Comparison of ENCODE assay signal across 23 cellular contexts in the genomic region with DNA sequence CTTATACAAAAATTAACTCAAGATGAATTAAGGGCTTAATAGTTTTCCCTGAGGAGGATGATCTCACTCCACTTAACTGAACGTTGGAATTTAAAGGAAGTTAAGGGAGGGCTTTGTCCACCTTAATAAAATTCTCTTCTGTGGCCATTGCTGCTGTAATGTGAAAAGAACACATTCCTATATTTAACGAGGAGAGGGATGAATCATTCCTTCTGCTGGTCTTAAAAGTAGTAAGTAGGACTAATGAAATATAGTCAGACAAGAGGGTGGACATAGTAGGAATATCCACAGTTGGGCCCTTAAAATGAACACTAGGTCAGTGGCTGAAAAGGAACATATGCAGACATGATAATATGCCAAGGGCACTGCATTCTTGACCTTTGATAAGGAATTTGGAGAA.
A peak's percentile ranks its signal among the peaks of the same experiment; 100 is the strongest.
DNase-seq lines count a peak whose midpoint lies in the region; ATAC-seq and TF ChIP-seq lines count a peak whose summit lies in the region.
"Had no signal": no experiment of that assay in that cellular context is flagged by ENCODE, and none has a peak within 500 bp of the region (broad histone marks: within the 10 kb centered on the region; RNA-seq: fewer than 3 reads in every experiment).

No MANE protein-coding gene starts in this region.

- no peaks in the 10 kb centered on the region for H3K36me3 ChIP-seq in neuronal stem cell (replicated peaks in 1 of 2; ENCODE audit: control insufficient read depth in 2 of 2, insufficient read depth in 2 of 2, low read length in 2 of 2)
- H3K36me3 ChIP-seq: BLaER1, HAP-1, MG63 had no signal

- no peak overlapping the region for H2BK12ac ChIP-seq in neuronal stem cell (ENCODE audit: low read length)

- no peaks in the 10 kb centered on the region for H3K79me1 ChIP-seq in neuronal stem cell (ENCODE audit: low read depth, low read length)

- H3K27ac Mint-ChIP-seq in chondrocyte (ENCODE audit: unreplicated experiment): peak overlapping the region; percentile 5
- H3K27ac Mint-ChIP-seq: CD4-positive, alpha-beta memory T cell; GM23338 had no signal

- H3K4ac ChIP-seq in neuronal stem cell (ENCODE audit: low read length): no peak overlapping the region

- DNase-seq in AG09309 (ENCODE audit: low read depth) (peak; percentile 64), ELR (ENCODE audit: low read depth) (peak; percentile 46), chondrocyte (ENCODE audit: low spot score) (no peak), neuronal stem cell (ENCODE audit: low spot score) (no peak), dermis blood vessel endothelial cell (no peak), NCI-H1105 (lab: John Stamatoyannopoulos, UW) (no peak)
- DNase-seq: Caco-2; CD4-positive, alpha-beta memory T cell; DND-41; GDM1; Karpas-422; MG63; NCI-H1436; NCI-H187 treated with DMSO at 0.1 percent for 48 hours; PC-9; RPMI8226; SHP77 treated with DMSO at 0.1 percent for 48 hours; SW 1271 had no signal

- no peaks in the 10 kb centered on the region for H3K36me3 Mint-ChIP-seq in chondrocyte (ENCODE audit: low read depth)
- H3K36me3 Mint-ChIP-seq: CD4-positive, alpha-beta memory T cell had no signal

- no peak overlapping the region for H3K14ac ChIP-seq in neuronal stem cell (ENCODE audit: low read length)

- no peak overlapping the region for H3K4me3 ChIP-seq in AG09309 (ENCODE audit: control insufficient read depth, low read depth, low read length)
- H3K4me3 ChIP-seq in neuronal stem cell (ENCODE audit: low read length in 2 of 2): no peak overlapping the region
- H3K4me3 ChIP-seq: BLaER1, GM23338, HAP-1, MG63, PC-9, SK-N-MC had no signal

- H3K4me2 ChIP-seq in neuronal stem cell (ENCODE audit: insufficient read depth, low read length, poor library complexity, severe bottlenecking): no peak overlapping the region
- H3K4me2 ChIP-seq: BLaER1, GM23338, PC-9 had no signal

- TF ChIP-seq CTCF in AG09309 (IDR thresholded peaks at IDR 0.05; ENCODE audit: control insufficient read depth, insufficient read depth, low read depth, low read length, missing control alignments) (no peak), chondrocyte (IDR thresholded peaks at IDR 0.05) (no peak)

- no CpG with 5 or more reads among the region's 2 CpGs for WGBS in neuronal stem cell (ENCODE audit: extremely low coverage in 2 of 2, insufficient read length in 2 of 2, insufficient replicate concordance in 1 of 2), 2 donors

- H3K27ac ChIP-seq in neuronal stem cell (replicated peaks; ENCODE audit: low read length): no peak overlapping the region
- H3K27ac ChIP-seq: BLaER1, PC-9, SK-N-MC had no signal

- peak overlapping the region; percentile 49 for H2AFZ ChIP-seq in neuronal stem cell (ENCODE audit: low read length)
- H2AFZ ChIP-seq: GM23338, PC-9 had no signal

- no peak overlapping the region for H3K4me3 Mint-ChIP-seq in chondrocyte (ENCODE audit: unreplicated experiment)
- H3K4me3 Mint-ChIP-seq: CD4-positive, alpha-beta memory T cell; GM23338 had no signal

- peaks cover 3 to 10% of the 10 kb centered on the region in 2 donors for H3K9me3 ChIP-seq in neuronal stem cell (replicated peaks in 1 of 2; ENCODE audit: control insufficient read depth in 2 of 2, insufficient read depth in 1 of 2, low read depth in 1 of 2, low read length in 2 of 2)
- H3K9me3 ChIP-seq: BLaER1, Caco-2, HAP-1, MG63 had no signal

- no peak overlapping the region for H2BK15ac ChIP-seq in neuronal stem cell (ENCODE audit: low read length)

- peaks cover 8 to 29% of the 10 kb centered on the region in 2 donors for H3K4me1 ChIP-seq in neuronal stem cell (ENCODE audit: control insufficient read depth in 2 of 2, insufficient read depth in 1 of 2, low read depth in 1 of 2, low read length in 2 of 2)
- H3K4me1 ChIP-seq: BLaER1, Caco-2, HAP-1 had no signal

- H3K27me3 ChIP-seq in neuronal stem cell (ENCODE audit: control insufficient read depth in 3 of 3, insufficient read depth in 3 of 3, low read depth in 1 of 3, low read length in 3 of 3): no peaks in the 10 kb centered on the region
- H3K27me3 ChIP-seq: BLaER1, MG63 had no signal

- H2BK5ac ChIP-seq in neuronal stem cell (ENCODE audit: low read length): no peak overlapping the region

- peaks cover 8% of the 10 kb centered on the region for H3K9me3 Mint-ChIP-seq in chondrocyte (ENCODE audit: low read depth)
- H3K9me3 Mint-ChIP-seq: GM23338 had no signal

- H2AK5ac ChIP-seq in neuronal stem cell (ENCODE audit: low read depth, low read length): no peak overlapping the region

- H3K18ac ChIP-seq in neuronal stem cell (ENCODE audit: low read length): no peak overlapping the region

- ATAC-seq in HG03135 (IDR thresholded peaks at IDR 0.05; ENCODE audit: unreplicated experiment): no peak
- ATAC-seq: GM23338 had no signal

- H3K23ac ChIP-seq in neuronal stem cell (ENCODE audit: low read depth, low read length, poor library complexity): no peak overlapping the region

- H3K27me3 Mint-ChIP-seq in chondrocyte (ENCODE audit: low read depth): no peaks in the 10 kb centered on the region

- no peak overlapping the region for H3K9ac ChIP-seq in neuronal stem cell (ENCODE audit: low read depth, low read length, poor library complexity)
- H3K9ac ChIP-seq: BLaER1 had no signal

- H4K8ac ChIP-seq in neuronal stem cell (ENCODE audit: low read depth, low read length): no peak overlapping the region

- H4K91ac ChIP-seq in neuronal stem cell (ENCODE audit: low read depth, low read length, poor library complexity): no peak overlapping the region

- H2BK120ac ChIP-seq in neuronal stem cell (ENCODE audit: low read depth, low read length): no peak overlapping the region

- H3K4me1 Mint-ChIP-seq in chondrocyte (ENCODE audit: low read depth): peaks cover 17% of the 10 kb centered on the region
- H3K4me1 Mint-ChIP-seq: CD4-positive, alpha-beta memory T cell had no signal

Comparison
In these comparisons a context has a peak if more than half of its experiments do, and no peak if none do; other contexts are left out.
1. DNase-seq: peak in AG09309 (single experiment) and ELR (single experiment); none in chondrocyte (single experiment), neuronal stem cell (single experiment), dermis blood vessel endothelial cell (single experiment) and NCI-H1105 (single experiment).